12 cellular contexts compared by ENCODE assay signal in the genomic region with DNA sequence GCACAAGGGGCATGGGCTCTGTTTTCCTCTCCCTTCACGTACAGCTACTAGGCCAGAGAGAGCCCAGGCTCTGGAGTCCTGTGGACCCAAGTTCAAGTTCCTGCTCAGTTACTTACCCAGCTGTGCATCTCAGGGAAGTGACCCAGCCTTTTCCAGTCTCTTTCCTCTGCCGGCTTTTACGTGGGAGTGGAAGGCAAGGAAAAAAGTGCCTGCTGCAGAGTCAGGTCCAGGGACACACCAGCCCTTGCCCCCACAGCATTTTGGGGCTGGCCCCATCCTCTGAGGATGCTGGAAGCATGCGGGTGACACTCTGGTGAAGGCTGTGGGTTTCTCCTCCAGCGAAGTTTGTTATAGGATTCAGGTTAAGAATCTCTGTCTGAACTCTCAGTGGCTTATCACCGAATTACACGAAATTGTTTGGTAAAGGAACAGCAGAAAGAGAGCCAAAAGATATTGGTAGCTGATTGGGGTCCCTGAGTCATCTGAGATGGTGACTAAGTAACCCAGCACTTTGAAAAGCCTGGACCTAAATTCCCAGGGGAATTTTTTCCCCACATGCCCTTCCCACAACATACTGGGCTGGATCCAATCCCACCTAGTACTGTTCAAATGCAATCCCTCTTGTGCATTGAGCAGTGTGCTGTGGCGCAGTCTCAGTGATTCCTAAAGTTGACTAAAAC.
DNase-seq lines count a peak whose midpoint lies in the region; ATAC-seq and TF ChIP-seq lines count a peak whose summit lies in the region.
"Had no signal": no experiment of that assay in that cellular context is flagged by ENCODE, and none has a peak within 500 bp of the region (broad histone marks: within the 10 kb centered on the region; RNA-seq: fewer than 3 reads in every experiment).

No MANE protein-coding gene starts in this region.

- 93 to 95% methylated on average over 8 of the region's 8 CpGs for WGBS in endodermal cell (ENCODE audit: insufficient coverage in 1 of 2, insufficient read length in 1 of 2), 2 experiments

- no peaks in the 10 kb centered on the region for H3K9me2 ChIP-seq in PC-3 (replicated peaks; ENCODE audit: low read length)

- H3K36me3 ChIP-seq in PC-3 (ENCODE audit: low read depth, low read length) (no peaks in the 10 kb centered on the region), endodermal cell (ENCODE audit: control insufficient read depth, insufficient read depth, low read length) (no peaks in the 10 kb centered on the region)

- CTCF ChIA-PET in PC-3 (lab: Charles Lee), result no interaction called here

- TSS peak; percentile 35 for BruUV-seq in PC-3 (replicated peaks; lab: Mats Ljungman, UMichigan)

- intact Hi-C loops in PC-3 (cut with micrococcal nuclease) (loop anchor here (2.0 to 10.0 kb wide), 4 partner anchors 411 to 1737 kb away; a partner anchor contains a TSS), posterior vena cava (cut with DNase I) (no loop called here)

- H3K4me1 Mint-ChIP-seq in endodermal cell, result peaks cover 15% of the 10 kb centered on the region
- H3K4me1 Mint-ChIP-seq: activated CD8-positive, alpha-beta memory T cell treated with anti-CD3 and anti-CD28 coated beads, Interleukin-2, amount 10 ng/mL, durations not matched to agents 7 days and 5 days had no signal

- H3K4me1 ChIP-seq in PC-3 (ENCODE audit: insufficient read depth, low read length) (peaks cover 57% of the 10 kb centered on the region), endodermal cell (ENCODE audit: control insufficient read depth, insufficient read depth, low read length) (peaks cover 4% of the 10 kb centered on the region)

- peak overlapping the region; percentile 33 for H2AFZ ChIP-seq in PC-3 (ENCODE audit: low read length)

- H3K27ac Mint-ChIP-seq in endodermal cell, result no peak overlapping the region
- H3K27ac Mint-ChIP-seq: activated CD8-positive, alpha-beta memory T cell treated with anti-CD3 and anti-CD28 coated beads, Interleukin-2, amount 10 ng/mL, durations not matched to agents 7 days and 5 days had no signal

- H3K9me3 Mint-ChIP-seq in endodermal cell, result no peaks in the 10 kb centered on the region

- H4K20me1 ChIP-seq in PC-3 (ENCODE audit: low read length), result no peaks in the 10 kb centered on the region

- H3K27me3 ChIP-seq in PC-3 (ENCODE audit: low read length) (no peaks in the 10 kb centered on the region), endodermal cell (ENCODE audit: control insufficient read depth, insufficient read depth, low read length, poor library complexity, severe bottlenecking) (no peaks in the 10 kb centered on the region)

- H3K27ac ChIP-seq in PC-3 (ENCODE audit: low read length) (peak overlapping the region; percentile 85), endodermal cell (ENCODE audit: low read depth, low read length) (no peak overlapping the region)

- no peaks in the 10 kb centered on the region for H3K36me3 Mint-ChIP-seq in endodermal cell (ENCODE audit: low read depth)
- H3K36me3 Mint-ChIP-seq: activated CD8-positive, alpha-beta memory T cell treated with anti-CD3 and anti-CD28 coated beads, Interleukin-2, amount 10 ng/mL, durations not matched to agents 7 days and 5 days had no signal

- POLR2A ChIA-PET in PC-3 (lab: Charles Lee; ENCODE audit: unreplicated experiment), result interaction anchor here (0.6 kb wide), 1 partner anchor 30 kb away, joined by 4 read pairs; no protein-coding TSS in a partner anchor

- peak; percentile 47 for ATAC-seq in PC-3
- ATAC-seq: activated CD8-positive, alpha-beta memory T cell treated with anti-CD3 and anti-CD28 coated beads, Interleukin-2, amount 10 ng/mL, durations not matched to agents 7 days and 5 days had no signal

- peaks cover 3% of the 10 kb centered on the region for H3K27me3 Mint-ChIP-seq in endodermal cell (ENCODE audit: insufficient read depth)

- DNase-seq in EH (ENCODE audit: low read depth) (peak; percentile 92), PC-3 (peak; percentile 100), endodermal cell (peak; percentile 10), posterior vena cava (ENCODE audit: low spot score) (peak; percentile 38), KG1 (lab: John Stamatoyannopoulos, UW) (no peak), RPMI8226 (no peak), putamen (ENCODE audit: low spot score) (no peak)
- DNase-seq: activated CD8-positive, alpha-beta memory T cell treated with anti-CD3 and anti-CD28 coated beads, Interleukin-2, amount 10 ng/mL, durations not matched to agents 7 days and 5 days; DMS79; NCI-H2029; stimulated activated CD4-positive, alpha-beta T cell treated with anti-CD3 and anti-CD28 coated beads, Interleukin-12 subunit alpha, Interleukin-12 subunit beta, amount 100 ng/mL, for 4 hours; T-helper 9 cell had no signal

- H3K9me3 ChIP-seq in PC-3 (ENCODE audit: low read length) (no peaks in the 10 kb centered on the region), endodermal cell (ENCODE audit: control insufficient read depth, low read length) (no peaks in the 10 kb centered on the region)

- no peak overlapping the region for H3K4me3 Mint-ChIP-seq in endodermal cell
- H3K4me3 Mint-ChIP-seq: activated CD8-positive, alpha-beta memory T cell treated with anti-CD3 and anti-CD28 coated beads, Interleukin-2, amount 10 ng/mL, durations not matched to agents 7 days and 5 days had no signal

- H3K9ac ChIP-seq in PC-3 (ENCODE audit: low read length) (peak overlapping the region; percentile 72), endodermal cell (ENCODE audit: extremely low read depth, low read length, poor library complexity, severe bottlenecking) (no peak overlapping the region)

- TF ChIP-seq CTCF in PC-3 (conservative IDR thresholded peaks at IDR 0.05; ENCODE audit: low read depth, low read length) (no peak), endodermal cell (conservative IDR thresholded peaks at IDR 0.05) (no peak)

- H3K79me2 ChIP-seq in PC-3 (ENCODE audit: low read length), result no peaks in the 10 kb centered on the region

- H3K4me2 ChIP-seq in PC-3 (ENCODE audit: low read length), result peak overlapping the region; percentile 75

- peaks cover 6% of the 10 kb centered on the region for H3F3A ChIP-seq in PC-3 (ENCODE audit: low read length, unreplicated experiment)

- H3K4me3 ChIP-seq in PC-3 (ENCODE audit: low read length), result peak overlapping the region; percentile 45
- no peak overlapping the region for H3K4me3 ChIP-seq in endodermal cell (ENCODE audit: low read length)

Comparison
In these comparisons a context has a peak if more than half of its experiments do, and no peak if none do; other contexts are left out.
1. DNase-seq: peak in EH (single experiment), PC-3 (single experiment), endodermal cell (single experiment) and posterior vena cava (single experiment); none in KG1 (single experiment), RPMI8226 (single experiment) and putamen (single experiment).